ENCODE assay signal across 15 cellular contexts in genomic region chr3:57080171-57080570, GRCh38. TPM values are rescaled to one million over a fixed set of nuclear protein-coding genes. Genes with fewer than 3 reads are reported as not detected.
DNase-seq lines count a peak whose midpoint lies in the region; ATAC-seq, FAIRE-seq and TF ChIP-seq lines count a peak whose summit lies in the region.
"Had no signal": no experiment of that assay in that cellular context is flagged by ENCODE, and none has a peak within 500 bp of the region (broad histone marks: within the 10 kb centered on the region; RNA-seq: fewer than 3 reads in every experiment).

No MANE protein-coding gene starts in this region.

- POLR2A ChIA-PET in activated naive CD8-positive, alpha-beta T cell treated with anti-CD3 and anti-CD28 coated beads, Interleukin-2, amount 10 ng/mL, durations not matched to agents 7 days and 5 days (lab: Charles Lee): no interaction called here

- no peak for TF ChIP-seq POLR2A in H54 (IDR thresholded peaks at IDR 0.05; ENCODE audit: low read depth, low read length)

- no peak for FAIRE-seq in H54 (lab: Jason Lieb, UNC)
- FAIRE-seq: GM12878, HTR-8/SVneo had no signal

- no peak overlapping the region for H3K27ac Mint-ChIP-seq in T-helper 2 cell treated with Interferon-gamma antibody and Interleukin-4, amounts not matched to agents 5 μg/mL and 100 μg/mL, for 36 hours
- H3K27ac Mint-ChIP-seq in IgD-negative memory B cell: peak overlapping the region in 1 of 3 donors; percentile 24
- H3K27ac Mint-ChIP-seq in activated naive CD8-positive, alpha-beta T cell treated with anti-CD3 and anti-CD28 coated beads, Interleukin-2, amount 10 ng/mL, durations not matched to agents 7 days and 5 days: no peak overlapping the region
- no peak overlapping the region for H3K27ac Mint-ChIP-seq in nephron progenitor cell

- H3K36me3 Mint-ChIP-seq in T-helper 2 cell treated with Interferon-gamma antibody and Interleukin-4, amounts not matched to agents 5 μg/mL and 100 μg/mL, for 36 hours (ENCODE audit: low read depth): no peaks in the 10 kb centered on the region
- no peaks in the 10 kb centered on the region for H3K36me3 Mint-ChIP-seq in IgD-negative memory B cell
- H3K36me3 Mint-ChIP-seq in activated naive CD8-positive, alpha-beta T cell treated with anti-CD3 and anti-CD28 coated beads, Interleukin-2, amount 10 ng/mL, durations not matched to agents 7 days and 5 days: no peaks in the 10 kb centered on the region
- H3K36me3 Mint-ChIP-seq in nephron progenitor cell (ENCODE audit: low read depth): peaks cover 16% of the 10 kb centered on the region

- H3K27me3 Mint-ChIP-seq in T-helper 2 cell treated with Interferon-gamma antibody and Interleukin-4, amounts not matched to agents 5 μg/mL and 100 μg/mL, for 36 hours (ENCODE audit: low read depth): peaks cover 61% of the 10 kb centered on the region
- peaks cover 35% of the 10 kb centered on the region for H3K27me3 Mint-ChIP-seq in IgD-negative memory B cell
- H3K27me3 Mint-ChIP-seq in activated naive CD8-positive, alpha-beta T cell treated with anti-CD3 and anti-CD28 coated beads, Interleukin-2, amount 10 ng/mL, durations not matched to agents 7 days and 5 days: peaks cover 54% of the 10 kb centered on the region
- H3K27me3 Mint-ChIP-seq in nephron progenitor cell (ENCODE audit: low read depth, poor library complexity): peaks cover 16% of the 10 kb centered on the region

- no peak for ATAC-seq in activated naive CD8-positive, alpha-beta T cell treated with anti-CD3 and anti-CD28 coated beads, Interleukin-2, amount 10 ng/mL, durations not matched to agents 7 days and 5 days (ENCODE audit: low read depth)
- no peak for ATAC-seq in GM18511 (IDR thresholded peaks at IDR 0.05; ENCODE audit: unreplicated experiment)
- ATAC-seq: GM12878 had no signal

- H3K4me1 Mint-ChIP-seq in T-helper 2 cell treated with Interferon-gamma antibody and Interleukin-4, amounts not matched to agents 5 μg/mL and 100 μg/mL, for 36 hours (ENCODE audit: low read depth): peaks cover 7% of the 10 kb centered on the region
- H3K4me1 Mint-ChIP-seq in IgD-negative memory B cell (peaks cover 7 to 19% (median 12%) of the 10 kb centered on the region in 3 donors), nephron progenitor cell (peaks cover 30% of the 10 kb centered on the region)
- H3K4me1 Mint-ChIP-seq in activated naive CD8-positive, alpha-beta T cell treated with anti-CD3 and anti-CD28 coated beads, Interleukin-2, amount 10 ng/mL, durations not matched to agents 7 days and 5 days: peaks cover 3% of the 10 kb centered on the region

- H3K9me3 Mint-ChIP-seq in T-helper 2 cell treated with Interferon-gamma antibody and Interleukin-4, amounts not matched to agents 5 μg/mL and 100 μg/mL, for 36 hours: no peaks in the 10 kb centered on the region
- H3K9me3 Mint-ChIP-seq in IgD-negative memory B cell: no peaks in the 10 kb centered on the region
- no peaks in the 10 kb centered on the region for H3K9me3 Mint-ChIP-seq in activated naive CD8-positive, alpha-beta T cell treated with anti-CD3 and anti-CD28 coated beads, Interleukin-2, amount 10 ng/mL, durations not matched to agents 7 days and 5 days
- no peaks in the 10 kb centered on the region for H3K9me3 Mint-ChIP-seq in nephron progenitor cell

- peak overlapping the region; percentile 65 for H3K4me3 Mint-ChIP-seq in T-helper 2 cell treated with Interferon-gamma antibody and Interleukin-4, amounts not matched to agents 5 μg/mL and 100 μg/mL, for 36 hours
- H3K4me3 Mint-ChIP-seq in IgD-negative memory B cell (peak overlapping the region; percentile 31 to 77 (median 70)), nephron progenitor cell (peak overlapping the region; percentile 77)
- H3K4me3 Mint-ChIP-seq in activated naive CD8-positive, alpha-beta T cell treated with anti-CD3 and anti-CD28 coated beads, Interleukin-2, amount 10 ng/mL, durations not matched to agents 7 days and 5 days: peak overlapping the region; percentile 61

- no peak for TF ChIP-seq CTCF in nephron progenitor cell (IDR thresholded peaks at IDR 0.05)

- DNase-seq in T-helper 2 cell treated with Interferon-gamma antibody and Interleukin-4, amounts not matched to agents 5 μg/mL and 100 μg/mL, for 36 hours (ENCODE audit: low spot score): no peak
- DNase-seq in T-helper 2 cell: no peak
- DNase-seq in activated naive CD8-positive, alpha-beta T cell treated with anti-CD3 and anti-CD28 coated beads, Interleukin-2, amount 10 ng/mL, durations not matched to agents 7 days and 5 days: no peak
- DNase-seq in nephron progenitor cell: no peak
- DNase-seq in medulla oblongata (ENCODE audit: extremely low spot score): no peak
- DNase-seq in H54 (ENCODE audit: insufficient read length, low spot score): no peak
- DNase-seq: foreskin keratinocyte, NCI-H1092, NCI-H774, SK-N-SH had no signal

RNA-seq across cellular contexts. Expression of gene SPATA12, which starts 19.7 kb away (rescaled TPM):
- polyA plus RNA-seq in IgD-negative memory B cell: not detected
- total RNA-seq in activated naive CD8-positive, alpha-beta T cell treated with anti-CD3 and anti-CD28 coated beads, Interleukin-2, amount 10 ng/mL, durations not matched to agents 7 days and 5 days: not detected
- total RNA-seq: foreskin keratinocyte, urinary bladder had no signal
